Comparison of ENCODE assay signal across 20 cellular contexts in genomic region chr18:59765343-59765742, GRCh38.
"Had no signal": no experiment of that assay in that cellular context is flagged by ENCODE, and none has a peak within 500 bp of the region (broad histone marks: within the 10 kb centered on the region; RNA-seq: fewer than 3 reads in every experiment).

No MANE protein-coding gene starts in this region.

- H3K4me1 Mint-ChIP-seq: endodermal cell, memory B cell had no signal

- H3K9me3 ChIP-seq: colonic mucosa, gastrocnemius medialis, left lung, lower lobe of right lung had no signal

- H3K4me1 ChIP-seq: colonic mucosa, esophagus muscularis mucosa, gastrocnemius medialis, heart right ventricle, left lung, lower lobe of right lung had no signal

- H3K36me3 Mint-ChIP-seq: memory B cell had no signal

- H3K9me3 Mint-ChIP-seq: dendritic cell treated with granulocyte-macrophage colony-stimulating factor and Interleukin-4, amounts not matched to agents 40 ng/mL and 50 ng/mL, for 4 days had no signal

- H3K27ac Mint-ChIP-seq: dendritic cell treated with granulocyte-macrophage colony-stimulating factor and Interleukin-4, amounts not matched to agents 40 ng/mL and 50 ng/mL, for 4 days; effector memory CD8-positive, alpha-beta T cell; endodermal cell; memory B cell had no signal

- DNase-seq: colonic mucosa; cortex of kidney; effector CD8-positive, alpha-beta T cell; effector memory CD8-positive, alpha-beta T cell; endodermal cell; foreskin melanocyte; gastrocnemius medialis; glutamatergic neuron; head of caudate nucleus; heart right ventricle; hippocampal formation; left cardiac atrium; left lung; left ventricle myocardium superior; lower lobe of right lung; mesendoderm; midbrain had no signal

- H3K27ac ChIP-seq: colonic mucosa, esophagus muscularis mucosa, gastrocnemius medialis, heart right ventricle, left lung, lower lobe of right lung had no signal

- H3K4me3 Mint-ChIP-seq: dendritic cell treated with granulocyte-macrophage colony-stimulating factor and Interleukin-4, amounts not matched to agents 40 ng/mL and 50 ng/mL, for 4 days; effector memory CD8-positive, alpha-beta T cell; endodermal cell; memory B cell had no signal

- ATAC-seq: effector memory CD8-positive, alpha-beta T cell; gastrocnemius medialis; heart right ventricle; left cardiac atrium; left lung; left ventricle myocardium superior; lower lobe of right lung had no signal

- H3K27me3 ChIP-seq: colonic mucosa, gastrocnemius medialis, left lung had no signal

- H3K36me3 ChIP-seq: colonic mucosa, esophagus muscularis mucosa, gastrocnemius medialis, heart right ventricle, left lung, lower lobe of right lung had no signal

- H3K4me3 ChIP-seq: colonic mucosa, esophagus muscularis mucosa, gastrocnemius medialis, heart right ventricle, left lung, lower lobe of right lung had no signal
